Comparison of ENCODE assay signal across 1 cellular context in the genomic region with DNA sequence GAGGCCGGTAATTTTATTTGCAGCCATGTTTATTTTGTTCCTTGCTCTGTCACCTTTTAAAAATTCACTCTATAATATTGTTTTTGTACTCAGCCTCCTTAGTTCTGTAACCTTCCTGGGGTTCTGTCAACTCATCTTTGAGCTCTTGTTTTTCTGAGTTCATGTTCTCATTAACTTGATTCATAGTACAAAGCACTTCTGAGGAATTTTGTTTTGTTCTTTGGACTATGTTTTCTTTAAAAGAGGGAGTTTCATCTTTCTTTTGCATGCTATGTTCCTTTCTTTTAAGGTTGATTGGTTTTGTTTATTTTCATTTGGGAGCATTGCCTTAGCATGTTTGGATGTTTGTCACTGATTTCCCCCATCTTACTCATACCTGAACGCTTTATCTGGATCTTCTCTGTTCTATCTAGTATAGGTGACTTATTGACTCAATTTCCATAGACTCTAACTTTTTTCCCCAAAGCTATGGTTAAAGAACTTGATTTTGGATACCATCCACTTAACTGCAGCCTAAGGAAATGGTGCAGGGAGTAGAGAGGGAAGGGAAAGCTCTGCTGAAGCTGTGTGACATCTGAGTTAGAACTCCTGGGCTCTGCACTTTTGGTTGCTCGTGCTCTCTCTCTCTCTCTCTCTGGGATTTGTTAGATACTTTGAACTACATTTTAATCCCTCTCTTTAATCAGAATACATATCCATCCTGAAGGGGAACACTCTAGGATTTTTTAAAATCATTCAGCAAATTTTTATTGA.
TF ChIP-seq lines count a peak whose summit lies in the region.

No MANE protein-coding gene starts in this region.

TF ChIP-seq in WTC11, 78 proteins besides CTCF, POLR2A, EP300 and RAD21 (continued from another document):
- TF ChIP-seq, protein P1, sequence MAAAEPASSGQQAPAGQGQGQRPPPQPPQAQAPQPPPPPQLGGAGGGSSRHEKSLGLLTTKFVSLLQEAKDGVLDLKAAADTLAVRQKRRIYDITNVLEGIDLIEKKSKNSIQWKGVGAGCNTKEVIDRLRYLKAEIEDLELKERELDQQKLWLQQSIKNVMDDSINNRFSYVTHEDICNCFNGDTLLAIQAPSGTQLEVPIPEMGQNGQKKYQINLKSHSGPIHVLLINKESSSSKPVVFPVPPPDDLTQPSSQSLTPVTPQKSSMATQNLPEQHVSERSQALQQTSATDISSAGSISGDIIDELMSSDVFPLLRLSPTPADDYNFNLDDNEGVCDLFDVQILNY (CRISPR knock-in tag; IDR thresholded peaks at IDR 0.05) = no peak
- TF ChIP-seq ZNF263 (CRISPR knock-in tag; IDR thresholded peaks at IDR 0.05; ENCODE audit: low read depth) (no peak), RORB (CRISPR knock-in tag; IDR thresholded peaks at IDR 0.05) (no peak)
